9 cellular contexts compared by ENCODE assay signal in genomic region chr9:17462869-17463464, GRCh38.
A peak's percentile ranks its signal among the peaks of the same experiment; 100 is the strongest.
DNase-seq lines count a peak whose midpoint lies in the region; ATAC-seq, FAIRE-seq and TF ChIP-seq lines count a peak whose summit lies in the region.
"Had no signal": no experiment of that assay in that cellular context is flagged by ENCODE, and none has a peak within 500 bp of the region (broad histone marks: within the 10 kb centered on the region; RNA-seq: fewer than 3 reads in every experiment).

No MANE protein-coding gene starts in this region.

- no peaks in the 10 kb centered on the region for H3K36me3 Mint-ChIP-seq in stimulated activated effector memory CD8-positive, alpha-beta T cell treated with anti-CD3 and anti-CD28 coated beads, Interleukin-12 subunit alpha, Interleukin-12 subunit beta, amount 100 ng/mL, for 72 hours
- H3K36me3 Mint-ChIP-seq: IgD-negative memory B cell had no signal

- no peaks in the 10 kb centered on the region for H4K20me1 ChIP-seq in K562 (replicated peaks; ENCODE audit: control insufficient read depth, insufficient read depth, low read length)

- POLR2A ChIA-PET in K562 (lab: Yijun Ruan, JAX), result no interaction called here

- FAIRE-seq in K562 (lab: Jason Lieb, UNC), result no peak

- H3K27ac Mint-ChIP-seq in stimulated activated effector memory CD8-positive, alpha-beta T cell treated with anti-CD3 and anti-CD28 coated beads, Interleukin-12 subunit alpha, Interleukin-12 subunit beta, amount 100 ng/mL, for 72 hours, result no peak overlapping the region
- H3K27ac Mint-ChIP-seq: IgD-negative memory B cell had no signal

- no peak overlapping the region for H3K9ac ChIP-seq in K562 (ENCODE audit: insufficient read depth in 1 of 2, low read depth in 2 of 2, low read length in 2 of 2)

- BruUV-seq in K562 (replicated peaks; lab: Mats Ljungman, UMichigan), result no TSS peak

- H3K4me1 Mint-ChIP-seq in stimulated activated effector memory CD8-positive, alpha-beta T cell treated with anti-CD3 and anti-CD28 coated beads, Interleukin-12 subunit alpha, Interleukin-12 subunit beta, amount 100 ng/mL, for 72 hours, result no peaks in the 10 kb centered on the region
- H3K4me1 Mint-ChIP-seq: IgD-negative memory B cell had no signal

- ATAC-seq in HG03159 (IDR thresholded peaks at IDR 0.05; ENCODE audit: unreplicated experiment), result peak; percentile 78
- no peak for ATAC-seq in K562
- peak in 1 of 2 donors; percentile 49 for ATAC-seq in upper lobe of left lung (ENCODE audit: low FRiP score in 2 of 2)
- ATAC-seq in stimulated activated effector memory CD8-positive, alpha-beta T cell treated with anti-CD3 and anti-CD28 coated beads, Interleukin-12 subunit alpha, Interleukin-12 subunit beta, amount 100 ng/mL, for 72 hours, result no peak

- H3K9me3 Mint-ChIP-seq in stimulated activated effector memory CD8-positive, alpha-beta T cell treated with anti-CD3 and anti-CD28 coated beads, Interleukin-12 subunit alpha, Interleukin-12 subunit beta, amount 100 ng/mL, for 72 hours, result no peaks in the 10 kb centered on the region
- H3K9me3 Mint-ChIP-seq: IgD-negative memory B cell had no signal

- peak; percentile 56 to 73 for TF ChIP-seq RAD21 in K562 (CRISPR knock-in tag; conservative IDR thresholded peaks at IDR 0.05 in 1 of 2, IDR thresholded peaks at IDR 0.05 in 1 of 2)

- TF ChIP-seq EP300 in K562 (IDR thresholded peaks at IDR 0.05; ENCODE audit: low read length) (no peak), upper lobe of left lung (IDR thresholded peaks at IDR 0.05) (no peak)

- 4% methylated on average over 5 of the region's 5 CpGs for WGBS in K562 (ENCODE audit: insufficient coverage, low coverage, missing lambda C conversion rate)
- 53 to 56% methylated on average over 5 of the region's 5 CpGs for WGBS in upper lobe of left lung, 2 donors

- H3K36me3 ChIP-seq in K562 (ENCODE audit: control insufficient read depth, insufficient read depth, low read length) (no peaks in the 10 kb centered on the region), upper lobe of left lung (peaks cover 0 to 4% (median 0%) of the 10 kb centered on the region in 4 donors)

- no peaks in the 10 kb centered on the region for H3K9me1 ChIP-seq in K562 (ENCODE audit: control insufficient read depth, insufficient read depth, low read length)

- no peak overlapping the region for H3K27ac ChIP-seq in K562 (ENCODE audit: extremely low read depth, low read depth, low read length)
- H3K27ac ChIP-seq in upper lobe of left lung, result no peak overlapping the region

- TF ChIP-seq CTCF in AG09309 (IDR thresholded peaks at IDR 0.05; ENCODE audit: control insufficient read depth, insufficient read depth, low read depth, low read length, missing control alignments) (peak; percentile 61), K562 (IDR thresholded peaks at IDR 0.05 in 2 of 3, conservative IDR thresholded peaks at IDR 0.05 in 1 of 3; ENCODE audit: insufficient read depth in 2 of 3, low read depth in 1 of 3, low read length in 3 of 3) (peak in 1 of 3 experiments; percentile 56; a peak in 2 of 6 replicates), upper lobe of left lung (IDR thresholded peaks at IDR 0.05) (peak; percentile 44 to 72 (median 60))

- no peaks in the 10 kb centered on the region for H3K9me3 ChIP-seq in K562 (replicated peaks; ENCODE audit: control insufficient read depth, insufficient read depth, low read depth, low read length)
- no peaks in the 10 kb centered on the region for H3K9me3 ChIP-seq in upper lobe of left lung

- H3K4me3 ChIP-seq in AG09309 (ENCODE audit: control insufficient read depth, low read depth, low read length) (no peak overlapping the region), K562 (no peak overlapping the region), upper lobe of left lung (no peak overlapping the region)

- DNase-seq in AG09309 (ENCODE audit: low read depth) (peak; percentile 16), GM04504 (ENCODE audit: low read depth) (peak; percentile 28), NCI-H446 (lab: John Stamatoyannopoulos, UW) (peak; percentile 48 to 83), K562 (ENCODE audit: extremely low read depth in 1 of 4, low spot score in 3 of 4) (peak; percentile 5 to 48 (median 14)), kidney glomerular epithelial cell (lab: John Stamatoyannopoulos, UW) (peak; percentile 70), upper lobe of left lung (no peak)
- no peak for DNase-seq in stimulated activated effector memory CD8-positive, alpha-beta T cell treated with anti-CD3 and anti-CD28 coated beads, Interleukin-12 subunit alpha, Interleukin-12 subunit beta, amount 100 ng/mL, for 72 hours (ENCODE audit: low spot score in 2 of 2)

- TF ChIP-seq POLR2A in K562 (conservative IDR thresholded peaks at IDR 0.05) (no peak), upper lobe of left lung (IDR thresholded peaks at IDR 0.05) (no peak)

- H3K4me1 ChIP-seq in K562 (replicated peaks in 1 of 2; ENCODE audit: control insufficient read depth in 2 of 2, insufficient read depth in 2 of 2, low read length in 2 of 2) (no peaks in the 10 kb centered on the region), upper lobe of left lung (no peaks in the 10 kb centered on the region)

- no peaks in the 10 kb centered on the region for H3K27me3 ChIP-seq in K562 (ENCODE audit: control insufficient read depth in 2 of 2, insufficient read depth in 2 of 2, low read length in 2 of 2)
- no peaks in the 10 kb centered on the region for H3K27me3 ChIP-seq in upper lobe of left lung

- no peak overlapping the region for H3K4me3 Mint-ChIP-seq in stimulated activated effector memory CD8-positive, alpha-beta T cell treated with anti-CD3 and anti-CD28 coated beads, Interleukin-12 subunit alpha, Interleukin-12 subunit beta, amount 100 ng/mL, for 72 hours
- H3K4me3 Mint-ChIP-seq: IgD-negative memory B cell had no signal

- H3K4me2 ChIP-seq in K562 (ENCODE audit: insufficient read depth, low read length), result no peak overlapping the region

- no peaks in the 10 kb centered on the region for H3K79me2 ChIP-seq in K562 (ENCODE audit: control insufficient read depth, insufficient read depth, low read length)

- H2AFZ ChIP-seq in K562 (ENCODE audit: low read depth, low read length), result no peak overlapping the region

- CTCF ChIA-PET in K562 (lab: Yijun Ruan, JAX; ENCODE audit: low intra/inter-chr PET ratio), result interaction anchor here (0.6 kb wide), 1 partner anchor 1589 kb away, joined by 3 read pairs; no protein-coding TSS in a partner anchor

- in situ Hi-C loops in K562 (cut with MboI), result no loop called here

- intact Hi-C loops in K562 (cut with micrococcal nuclease), result loop anchor here (5.0 kb wide), 1 partner anchor 1591 kb away; no protein-coding TSS in a partner anchor

TF ChIP-seq in K562, 482 proteins besides CTCF, POLR2A, EP300 and RAD21:
- TF ChIP-seq NFXL1 (CRISPR knock-in tag; IDR thresholded peaks at IDR 0.05), result no peak
- no peak for TF ChIP-seq ZZZ3 (IDR thresholded peaks at IDR 0.05)
- TF ChIP-seq SRSF7 (optimal IDR thresholded peaks at IDR 0.05; ENCODE audit: low read depth, low read length), result no peak
- no peak for TF ChIP-seq ZBTB11 (CRISPR knock-in tag; IDR thresholded peaks at IDR 0.05)
- TF ChIP-seq ZNF124 (CRISPR knock-in tag; IDR thresholded peaks at IDR 0.05), result no peak
- TF ChIP-seq RFX5 (IDR thresholded peaks at IDR 0.05; ENCODE audit: low read depth, low read length), result no peak
- TF ChIP-seq EP400 (IDR thresholded peaks at IDR 0.05), result no peak
- TF ChIP-seq NUFIP1 (IDR thresholded peaks at IDR 0.05; ENCODE audit: partially characterized antibody), result no peak
- TF ChIP-seq TCF3 (CRISPR knock-in tag; IDR thresholded peaks at IDR 0.05), result no peak
- no peak for TF ChIP-seq FOS (IDR thresholded peaks at IDR 0.05; ENCODE audit: extremely low read depth, insufficient read length)
- TF ChIP-seq ZNF444 (CRISPR knock-in tag; IDR thresholded peaks at IDR 0.05), result no peak

Comparison
In these comparisons a context has a peak if more than half of its experiments do, and no peak if none do; other contexts are left out.
1. DNase-seq: peak in AG09309 (single experiment), GM04504 (single experiment), NCI-H446 (2 of 2), K562 (4 of 4) and kidney glomerular epithelial cell (single experiment); none in upper lobe of left lung (0 of 2) and stimulated activated effector memory CD8-positive, alpha-beta T cell treated with anti-CD3 and anti-CD28 coated beads, Interleukin-12 subunit alpha, Interleukin-12 subunit beta, amount 100 ng/mL, for 72 hours (0 of 2).